In genomic region chr13:30618938-30619289, GRCh38 we compare ENCODE assay signal across 7 cellular contexts. TPM values are rescaled to one million over a fixed set of nuclear protein-coding genes. Genes with fewer than 3 reads are reported as not detected.
DNase-seq lines count a peak whose midpoint lies in the region; ATAC-seq and TF ChIP-seq lines count a peak whose summit lies in the region.

No MANE protein-coding gene starts in this region.

- H3K4me1 Mint-ChIP-seq in activated CD4-positive, alpha-beta T cell treated with anti-CD3 and anti-CD28 coated beads, Interleukin-2, amount 10 ng/mL, durations not matched to agents 24 days and 14 days = peaks cover 36% of the 10 kb centered on the region

- H3K36me3 ChIP-seq in kidney epithelial cell (ENCODE audit: control insufficient read depth, insufficient read depth, low read length) (no peaks in the 10 kb centered on the region), thoracic aorta (no peaks in the 10 kb centered on the region)

- DNase-seq in HFF-Myc (ENCODE audit: extremely low read depth, low read depth) (no peak), kidney epithelial cell (ENCODE audit: low read depth) (no peak), thoracic aorta (ENCODE audit: low spot score) (no peak)
- DNase-seq in activated CD4-positive, alpha-beta T cell treated with anti-CD3 and anti-CD28 coated beads for 1 hour = no peak
- no peak for DNase-seq in stimulated activated CD4-positive, alpha-beta T cell treated with anti-CD3 and anti-CD28 coated beads, Interleukin-4, amount 100 ng/mL, for 24 hours
- no peak for DNase-seq in activated CD4-positive, alpha-beta T cell treated with anti-CD3 and anti-CD28 coated beads, Interleukin-2, amount 10 ng/mL, durations not matched to agents 24 days and 14 days

- ATAC-seq in thoracic aorta (ENCODE audit: insufficient number of reproducible peaks, low FRiP score, low read depth) = no peak

- H3K36me3 Mint-ChIP-seq in activated CD4-positive, alpha-beta T cell treated with anti-CD3 and anti-CD28 coated beads, Interleukin-2, amount 10 ng/mL, durations not matched to agents 24 days and 14 days (ENCODE audit: low read depth) = peaks cover 24% of the 10 kb centered on the region

- H3K4me1 ChIP-seq in thoracic aorta (ENCODE audit: control insufficient read depth in 1 of 2, low read depth in 2 of 2) = peaks cover 19 to 46% of the 10 kb centered on the region in 2 donors

- no peak for TF ChIP-seq CTCF in HFF-Myc (IDR thresholded peaks at IDR 0.05; ENCODE audit: low read depth, low read length, missing control alignments)
- no peak for TF ChIP-seq CTCF in WI38 (IDR thresholded peaks at IDR 0.05; ENCODE audit: low read depth, low read length)
- no peak for TF ChIP-seq CTCF in kidney epithelial cell (IDR thresholded peaks at IDR 0.05; ENCODE audit: insufficient read depth, low read length, poor library complexity, severe bottlenecking)
- no peak for TF ChIP-seq CTCF in thoracic aorta (IDR thresholded peaks at IDR 0.05)

- peak overlapping the region in 1 of 2 donors; percentile 99 for H3K27ac ChIP-seq in thoracic aorta

- no peaks in the 10 kb centered on the region for H3K27me3 ChIP-seq in kidney epithelial cell (ENCODE audit: control insufficient read depth, insufficient read depth, low read length)
- no peaks in the 10 kb centered on the region for H3K27me3 ChIP-seq in thoracic aorta (replicated peaks; ENCODE audit: insufficient read depth)

- intact Hi-C loops in activated CD4-positive, alpha-beta T cell treated with anti-CD3 and anti-CD28 coated beads, Interleukin-2, amount 10 ng/mL, durations not matched to agents 24 days and 14 days (cut with micrococcal nuclease) = loop anchor here (1.0 to 10.0 kb wide), 5 partner anchors 8 to 1024 kb away; partner anchors contain the start of gene SLC7A1

- H3K4me3 ChIP-seq in HFF-Myc (replicated peaks; ENCODE audit: low read depth, low read length) (peak overlapping the region; percentile 78), WI38 (ENCODE audit: low read depth, low read length) (peak overlapping the region; percentile 99), kidney epithelial cell (ENCODE audit: low read depth, low read length) (peak overlapping the region; percentile 90), thoracic aorta (peak overlapping the region; percentile 96)

- no peaks in the 10 kb centered on the region for H3K27me3 Mint-ChIP-seq in activated CD4-positive, alpha-beta T cell treated with anti-CD3 and anti-CD28 coated beads, Interleukin-2, amount 10 ng/mL, durations not matched to agents 24 days and 14 days

- no peak overlapping the region for H3K4me3 Mint-ChIP-seq in activated CD4-positive, alpha-beta T cell treated with anti-CD3 and anti-CD28 coated beads, Interleukin-2, amount 10 ng/mL, durations not matched to agents 24 days and 14 days

- H3K9me3 Mint-ChIP-seq in activated CD4-positive, alpha-beta T cell treated with anti-CD3 and anti-CD28 coated beads, Interleukin-2, amount 10 ng/mL, durations not matched to agents 24 days and 14 days = no peaks in the 10 kb centered on the region

- H3K9me3 ChIP-seq in thoracic aorta = no peaks in the 10 kb centered on the region

- no peak overlapping the region for H3K27ac Mint-ChIP-seq in activated CD4-positive, alpha-beta T cell treated with anti-CD3 and anti-CD28 coated beads, Interleukin-2, amount 10 ng/mL, durations not matched to agents 24 days and 14 days

RNA-seq across cellular contexts. Expression of gene USPL1, which starts 1.2 kb away (rescaled TPM):
- total RNA-seq in kidney epithelial cell (24.9 and 33.1 TPM in 2 replicates), thoracic aorta (10 to 100 TPM; 20.7 to 25.3 TPM)
- 16.2 and 18.7 TPM in 2 replicates for total RNA-seq in activated CD4-positive, alpha-beta T cell treated with anti-CD3 and anti-CD28 coated beads, Interleukin-2, amount 10 ng/mL, durations not matched to agents 24 days and 14 days
